Comparison of ENCODE assay signal across 16 cellular contexts in the genomic region with DNA sequence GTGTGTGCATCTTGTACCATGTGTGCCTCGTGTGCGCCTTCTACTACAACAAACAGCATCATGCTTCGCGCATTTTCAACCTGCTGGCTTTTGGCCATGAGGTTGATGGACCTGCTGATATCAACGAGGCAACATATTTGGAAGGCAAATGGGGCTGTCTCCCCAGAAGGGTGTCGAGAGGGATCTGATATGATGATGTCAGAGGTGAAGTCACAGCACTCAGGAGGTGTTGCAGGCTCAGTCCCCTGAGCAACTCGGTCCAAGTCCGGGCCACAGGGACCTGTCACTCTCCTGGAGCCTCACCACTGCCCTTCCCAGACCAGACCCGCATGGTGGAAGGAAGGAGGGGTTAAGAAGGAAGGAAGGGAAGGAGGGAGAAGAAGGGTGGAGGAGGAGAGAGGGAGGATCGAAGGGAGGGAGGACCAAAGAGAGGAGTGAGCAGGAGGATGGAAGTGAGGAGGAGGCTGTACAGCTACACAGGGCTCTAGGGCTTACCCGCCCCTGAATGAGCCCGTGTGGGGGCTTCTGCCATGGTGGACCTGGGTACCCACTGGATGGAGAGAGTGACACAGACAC. TPM values are rescaled to one million over a fixed set of nuclear protein-coding genes. Genes with fewer than 3 reads are reported as not detected.
DNase-seq lines count a peak whose midpoint lies in the region; ATAC-seq and TF ChIP-seq lines count a peak whose summit lies in the region.
"Had no signal": no experiment of that assay in that cellular context is flagged by ENCODE, and none has a peak within 500 bp of the region (broad histone marks: within the 10 kb centered on the region; RNA-seq: fewer than 3 reads in every experiment).

No MANE protein-coding gene starts in this region.

- ATAC-seq in PC-3 (no peak; the same call in 1 of the 2 replicates), left ventricle myocardium superior (peak; percentile 17)

- CTCF ChIA-PET in PC-3 (lab: Charles Lee), result no interaction called here
- CTCF ChIA-PET in HEK293T (lab: Yijun Ruan, JAX), result no interaction called here

- no peak overlapping the region for H2AFZ ChIP-seq in PC-3 (ENCODE audit: low read length)

- H4K20me1 ChIP-seq in PC-3 (ENCODE audit: low read length), result no peaks in the 10 kb centered on the region

- intact Hi-C loops in PC-3 (cut with micrococcal nuclease), result no loop called here
- intact Hi-C loops in left ventricle myocardium superior (cut with micrococcal nuclease), result no loop called here
- intact Hi-C loops in spleen (cut with DNase I; ENCODE audit: low total_unique reads), result no loop called here

- no peak overlapping the region for H3K9ac ChIP-seq in PC-3 (ENCODE audit: low read length)

- TF ChIP-seq CTCF in PC-3 (conservative IDR thresholded peaks at IDR 0.05; ENCODE audit: low read depth, low read length) (no peak), spleen (IDR thresholded peaks at IDR 0.05 in 8 of 11, conservative IDR thresholded peaks at IDR 0.05 in 3 of 11) (no peak)

- H3K4me1 ChIP-seq in PC-3 (ENCODE audit: insufficient read depth, low read length) (peaks cover 21% of the 10 kb centered on the region), spleen (peaks cover 0 to 6% (median 0%) of the 10 kb centered on the region in 6 donors)

- H3K27me3 ChIP-seq in PC-3 (ENCODE audit: low read length), result no peaks in the 10 kb centered on the region
- no peaks in the 10 kb centered on the region for H3K27me3 ChIP-seq in spleen (replicated peaks in 1 of 7)

- no TSS peak for BruUV-seq in PC-3 (replicated peaks; lab: Mats Ljungman, UMichigan)

- H3K27ac ChIP-seq in PC-3 (ENCODE audit: low read length) (peak overlapping the region; percentile 36), spleen (peak overlapping the region in 1 of 8 donors; percentile 21)
- H3K27ac ChIP-seq: coronary artery had no signal

- WGBS in spleen, 5 donors, result 89 to 95% (median 93%) methylated on average over 12 of the region's 12 CpGs

- TF ChIP-seq POLR2A in spleen (IDR thresholded peaks at IDR 0.05), result no peak

- DNase-seq in NCI-H2196 (lab: John Stamatoyannopoulos, UW; ENCODE audit: unreplicated experiment) (peak; percentile 2), NCI-H2196 treated with DMSO at 0.1 percent for 48 hours (lab: John Stamatoyannopoulos, UW; ENCODE audit: unreplicated experiment) (no peak), PC-3 (no peak), left ventricle myocardium superior (peak; percentile 12), spleen (peak; percentile 32), inferior parietal cortex (ENCODE audit: extremely low spot score) (no peak), HT-29 (ENCODE audit: low spot score) (no peak), HEK293T (ENCODE audit: extremely low spot score) (no peak)
- DNase-seq: activated B cell treated with CpG ODN at 0.5 μM for 24 hours; activated CD8-positive, alpha-beta memory T cell treated with anti-CD3 and anti-CD28 coated beads, Interleukin-2, amount 50 U/mL, for 4 hours; GF-D8; naive B cell; OCI-M1; stimulated activated CD4-positive, alpha-beta T cell treated with anti-CD3 and anti-CD28 coated beads, Interleukin-1b, Interleukin-23, amount 100 ng/mL, for 48 hours; SW 1271 had no signal

- no peaks in the 10 kb centered on the region for H3K9me3 ChIP-seq in PC-3 (ENCODE audit: low read length)
- H3K9me3 ChIP-seq in spleen, result no peaks in the 10 kb centered on the region

- H3K4me3 ChIP-seq in PC-3 (ENCODE audit: low read length) (no peak overlapping the region), spleen (no peak overlapping the region)
- H3K4me3 ChIP-seq: coronary artery had no signal

- no peaks in the 10 kb centered on the region for H3K9me2 ChIP-seq in PC-3 (replicated peaks; ENCODE audit: low read length)

- H3K4me2 ChIP-seq in PC-3 (ENCODE audit: low read length), result no peak overlapping the region

- H3K36me3 ChIP-seq in PC-3 (ENCODE audit: low read depth, low read length) (no peaks in the 10 kb centered on the region), spleen (peaks cover 0 to 70% (median 55%) of the 10 kb centered on the region in 6 donors)

- no peaks in the 10 kb centered on the region for H3K79me2 ChIP-seq in PC-3 (ENCODE audit: low read length)

- POLR2A ChIA-PET in PC-3 (lab: Charles Lee; ENCODE audit: unreplicated experiment), result no interaction called here
- POLR2A ChIA-PET in HEK293T (lab: Yijun Ruan, JAX), result no interaction called here

- no peaks in the 10 kb centered on the region for H3F3A ChIP-seq in PC-3 (ENCODE audit: low read length, unreplicated experiment)

TF ChIP-seq in HEK293T, 16 proteins besides CTCF, POLR2A, EP300 and RAD21:
- no peak for TF ChIP-seq ARNT (IDR thresholded peaks at IDR 0.05)
- TF ChIP-seq ELF4 (IDR thresholded peaks at IDR 0.05), result no peak
- TF ChIP-seq CTBP1 (IDR thresholded peaks at IDR 0.05; ENCODE audit: borderline replicate concordance), result no peak
- no peak for TF ChIP-seq TARDBP (IDR thresholded peaks at IDR 0.05)
TF ChIP-seq in HEK293T: peak in this region for 0.

RNA-seq across cellular contexts. Expression of gene C13orf46, which starts 6.7 kb away (rescaled TPM):
- total RNA-seq in PC-3 (2014; rRNA removed) (0.07 and 0.23 TPM in 2 replicates), left ventricle myocardium superior (0.37 TPM), spleen (1 to 10 TPM in 5 of 7 donors, under 1 TPM in 2; 0.83 to 4.2 (median 2.6) TPM)
- under 1 TPM; 0.09 to 0.70 (median 0.13) TPM for polyA plus RNA-seq in spleen
- total RNA-seq in HT-29 (2014; rRNA removed; shearing (Covaris generic)), result 0.38 and 0.60 TPM in 2 replicates

Comparison
In these comparisons a context has a peak if more than half of its experiments do, and no peak if none do; other contexts are left out.
1. DNase-seq: peak in NCI-H2196 (single experiment), left ventricle myocardium superior (single experiment) and spleen (single experiment); none in NCI-H2196 treated with DMSO at 0.1 percent for 48 hours (single experiment), PC-3 (single experiment), inferior parietal cortex (single experiment), HT-29 (single experiment) and HEK293T (single experiment).